ENCODE assay signal across 1 cellular context in genomic region chr18:42011053-42011452, GRCh38.
TF ChIP-seq lines count a peak whose summit lies in the region.

No MANE protein-coding gene starts in this region.

TF ChIP-seq in GM12878, 131 proteins besides CTCF, POLR2A, EP300 and RAD21 (continued from another document):
- peak; percentile 52; the same call in 1 of the 2 replicates for TF ChIP-seq ZNF687 (IDR thresholded peaks at IDR 0.05)
- TF ChIP-seq SMC3 (IDR thresholded peaks at IDR 0.05; ENCODE audit: borderline replicate concordance, low read length) = no peak
- TF ChIP-seq, protein P1, sequence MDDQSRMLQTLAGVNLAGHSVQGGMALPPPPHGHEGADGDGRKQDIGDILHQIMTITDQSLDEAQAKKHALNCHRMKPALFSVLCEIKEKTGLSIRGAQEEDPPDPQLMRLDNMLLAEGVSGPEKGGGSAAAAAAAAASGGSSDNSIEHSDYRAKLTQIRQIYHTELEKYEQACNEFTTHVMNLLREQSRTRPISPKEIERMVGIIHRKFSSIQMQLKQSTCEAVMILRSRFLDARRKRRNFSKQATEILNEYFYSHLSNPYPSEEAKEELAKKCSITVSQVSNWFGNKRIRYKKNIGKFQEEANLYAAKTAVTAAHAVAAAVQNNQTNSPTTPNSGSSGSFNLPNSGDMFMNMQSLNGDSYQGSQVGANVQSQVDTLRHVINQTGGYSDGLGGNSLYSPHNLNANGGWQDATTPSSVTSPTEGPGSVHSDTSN (IDR thresholded peaks at IDR 0.05; ENCODE audit: insufficient replicate concordance, low read depth, low read length) = no peak
- TF ChIP-seq CREM (IDR thresholded peaks at IDR 0.05; ENCODE audit: low read depth) = peak; percentile 87
- no peak for TF ChIP-seq MYC (IDR thresholded peaks at IDR 0.05; ENCODE audit: insufficient read depth, insufficient read length, insufficient replicate concordance, low read length, severe bottlenecking)
- TF ChIP-seq, protein P2, sequence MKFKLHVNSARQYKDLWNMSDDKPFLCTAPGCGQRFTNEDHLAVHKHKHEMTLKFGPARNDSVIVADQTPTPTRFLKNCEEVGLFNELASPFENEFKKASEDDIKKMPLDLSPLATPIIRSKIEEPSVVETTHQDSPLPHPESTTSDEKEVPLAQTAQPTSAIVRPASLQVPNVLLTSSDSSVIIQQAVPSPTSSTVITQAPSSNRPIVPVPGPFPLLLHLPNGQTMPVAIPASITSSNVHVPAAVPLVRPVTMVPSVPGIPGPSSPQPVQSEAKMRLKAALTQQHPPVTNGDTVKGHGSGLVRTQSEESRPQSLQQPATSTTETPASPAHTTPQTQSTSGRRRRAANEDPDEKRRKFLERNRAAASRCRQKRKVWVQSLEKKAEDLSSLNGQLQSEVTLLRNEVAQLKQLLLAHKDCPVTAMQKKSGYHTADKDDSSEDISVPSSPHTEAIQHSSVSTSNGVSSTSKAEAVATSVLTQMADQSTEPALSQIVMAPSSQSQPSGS (IDR thresholded peaks at IDR 0.05; ENCODE audit: low read length) = peak; percentile 62
- TF ChIP-seq, protein P3, sequence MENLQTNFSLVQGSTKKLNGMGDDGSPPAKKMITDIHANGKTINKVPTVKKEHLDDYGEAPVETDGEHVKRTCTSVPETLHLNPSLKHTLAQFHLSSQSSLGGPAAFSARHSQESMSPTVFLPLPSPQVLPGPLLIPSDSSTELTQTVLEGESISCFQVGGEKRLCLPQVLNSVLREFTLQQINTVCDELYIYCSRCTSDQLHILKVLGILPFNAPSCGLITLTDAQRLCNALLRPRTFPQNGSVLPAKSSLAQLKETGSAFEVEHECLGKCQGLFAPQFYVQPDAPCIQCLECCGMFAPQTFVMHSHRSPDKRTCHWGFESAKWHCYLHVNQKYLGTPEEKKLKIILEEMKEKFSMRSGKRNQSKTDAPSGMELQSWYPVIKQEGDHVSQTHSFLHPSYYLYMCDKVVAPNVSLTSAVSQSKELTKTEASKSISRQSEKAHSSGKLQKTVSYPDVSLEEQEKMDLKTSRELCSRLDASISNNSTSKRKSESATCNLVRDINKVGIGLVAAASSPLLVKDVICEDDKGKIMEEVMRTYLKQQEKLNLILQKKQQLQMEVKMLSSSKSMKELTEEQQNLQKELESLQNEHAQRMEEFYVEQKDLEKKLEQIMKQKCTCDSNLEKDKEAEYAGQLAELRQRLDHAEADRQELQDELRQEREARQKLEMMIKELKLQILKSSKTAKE (IDR thresholded peaks at IDR 0.05; ENCODE audit: low read depth, poor library complexity, severe bottlenecking) = no peak
- TF ChIP-seq POU2F2 (IDR thresholded peaks at IDR 0.05; ENCODE audit: borderline replicate concordance, low read depth, low read length) = 0 out of 3 replicates have a peak, but pooled peaks have one; percentile 34
- peak; percentile 42; the same call in 1 of the 2 replicates for TF ChIP-seq ZBED1 (IDR thresholded peaks at IDR 0.05; ENCODE audit: borderline replicate concordance)
- no peak for TF ChIP-seq SIN3A (IDR thresholded peaks at IDR 0.05; ENCODE audit: low read depth, low read length)
- peak; percentile 82 to 85; a peak in 3 of 4 replicates for TF ChIP-seq BHLHE40 (IDR thresholded peaks at IDR 0.05; ENCODE audit: borderline replicate concordance in 1 of 2, low read depth in 2 of 2, low read length in 1 of 2)
- peak; percentile 81 for TF ChIP-seq RUNX3 (IDR thresholded peaks at IDR 0.05; ENCODE audit: low read length)
